In the genomic region with DNA sequence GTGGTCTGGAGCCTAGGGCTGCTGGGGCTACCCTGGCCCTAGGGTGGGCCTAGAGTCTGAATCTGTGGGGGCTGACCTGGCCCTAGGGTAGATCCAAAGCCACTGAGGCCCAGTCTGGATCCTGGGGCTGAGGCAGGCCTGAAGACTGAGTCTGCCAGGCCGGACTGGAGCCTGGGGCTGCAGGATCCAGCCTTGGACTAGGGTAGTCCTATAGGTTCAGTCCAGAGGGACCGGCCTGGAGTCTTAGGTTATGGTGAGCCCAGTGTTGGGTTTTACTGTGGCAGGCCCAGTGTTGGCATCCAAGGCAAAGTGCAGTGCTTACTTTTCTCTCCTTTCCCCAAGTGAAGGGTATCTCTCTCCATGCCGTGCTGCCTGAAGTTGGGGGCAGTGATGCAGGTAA, we compare ENCODE assay signal across 37 cellular contexts.
"Had no signal": no experiment of that assay in that cellular context is flagged by ENCODE, and none has a peak within 500 bp of the region (broad histone marks: within the 10 kb centered on the region; RNA-seq: fewer than 3 reads in every experiment).

No MANE protein-coding gene starts in this region.

- H3K36me3 Mint-ChIP-seq: activated CD4-positive, alpha-beta memory T cell treated with anti-CD3 and anti-CD28 coated beads for 36 hours; activated naive CD4-positive, alpha-beta T cell treated with anti-CD3 and anti-CD28 coated beads, Interleukin-2, amount 10 ng/mL, durations not matched to agents 7 days and 5 days; activated naive CD4-positive, alpha-beta T cell treated with anti-CD3 and anti-CD28 coated beads, Interleukin-2, amount 50 U/mL, for 24 hours; activated naive CD8-positive, alpha-beta T cell; activated naive CD8-positive, alpha-beta T cell treated with anti-CD3 and anti-CD28 coated beads, Interleukin-2, amount 10 ng/mL, durations not matched to agents 7 days and 5 days had no signal

- H3K9me3 Mint-ChIP-seq: activated CD4-positive, alpha-beta T cell treated with anti-CD3 and anti-CD28 coated beads, Interleukin-2, amount 10 ng/mL, durations not matched to agents 24 days and 14 days; activated CD8-positive, alpha-beta T cell treated with anti-CD3 and anti-CD28 coated beads for 36 hours; activated T-cell treated with anti-CD3 and anti-CD28 coated beads, Interleukin-2, amount 50 U/mL, for 4 hours; T-helper 1 cell treated with Interleukin-12 subunit alpha and Interleukin-12 subunit beta and Interleukin-4 antibody, amounts not matched to agents 30 μg/mL and 1 μg/mL, for 36 hours had no signal

- H3K27ac Mint-ChIP-seq: activated B cell treated with CpG ODN at 0.5 μM for 24 hours; activated CD4-positive, alpha-beta memory T cell treated with anti-CD3 and anti-CD28 coated beads for 36 hours; activated CD4-positive, alpha-beta T cell treated with anti-CD3 and anti-CD28 coated beads, Interleukin-2, amount 10 ng/mL, durations not matched to agents 24 days and 14 days; activated CD8-positive, alpha-beta T cell treated with anti-CD3 and anti-CD28 coated beads for 36 hours; activated naive CD4-positive, alpha-beta T cell treated with anti-CD3 and anti-CD28 coated beads, Interleukin-2, amount 10 ng/mL, durations not matched to agents 7 days and 5 days; activated naive CD4-positive, alpha-beta T cell treated with anti-CD3 and anti-CD28 coated beads, Interleukin-2, amount 50 U/mL, for 24 hours; activated naive CD8-positive, alpha-beta T cell; activated naive CD8-positive, alpha-beta T cell treated with anti-CD3 and anti-CD28 coated beads, Interleukin-2, amount 10 ng/mL, durations not matched to agents 7 days and 5 days; activated naive CD8-positive, alpha-beta T cell treated with anti-CD3 and anti-CD28 coated beads, Interleukin-2, amount 50 U/mL, for 24 hours; activated T-cell treated with anti-CD3 and anti-CD28 coated beads, Interleukin-2, amount 50 U/mL, for 72 hours; activated T-helper 1 cell treated with anti-CD3 and anti-CD28 coated beads, Interleukin-12 subunit alpha, Interleukin-12 subunit beta, Interleukin-2, Interleukin-4 antibody, amounts not matched to agents 30 ng/mL and 10 ng/mL and 1 ng/mL, durations not matched to agents 14 hours and 24 hours and 36 hours; activated T-helper 17 cell treated with anti-CD3 and anti-CD28 coated beads, Interleukin-2, amount 50 U/mL, for 72 hours; brain; T-helper 1 cell treated with Interleukin-12 subunit alpha and Interleukin-12 subunit beta and Interleukin-4 antibody, amounts not matched to agents 30 μg/mL and 1 μg/mL, for 36 hours; T-helper 2 cell treated with Interferon-gamma antibody and Interleukin-4, amounts not matched to agents 5 μg/mL and 100 μg/mL, for 36 hours had no signal

- H3K36me3 ChIP-seq: ascending aorta, cardiac muscle cell had no signal

- H3K27ac ChIP-seq: ascending aorta, cardiac muscle cell, VCaP had no signal

- H3K9me3 ChIP-seq: ascending aorta had no signal

- H3K4me3 Mint-ChIP-seq: activated B cell treated with CpG ODN at 0.5 μM for 24 hours; activated CD4-positive, alpha-beta memory T cell treated with anti-CD3 and anti-CD28 coated beads for 36 hours; activated CD4-positive, alpha-beta T cell treated with anti-CD3 and anti-CD28 coated beads, Interleukin-2, amount 10 ng/mL, durations not matched to agents 24 days and 14 days; activated CD8-positive, alpha-beta T cell treated with anti-CD3 and anti-CD28 coated beads for 36 hours; activated naive CD4-positive, alpha-beta T cell treated with anti-CD3 and anti-CD28 coated beads, Interleukin-2, amount 10 ng/mL, durations not matched to agents 7 days and 5 days; activated naive CD4-positive, alpha-beta T cell treated with anti-CD3 and anti-CD28 coated beads, Interleukin-2, amount 50 U/mL, for 24 hours; activated naive CD8-positive, alpha-beta T cell; activated naive CD8-positive, alpha-beta T cell treated with anti-CD3 and anti-CD28 coated beads, Interleukin-2, amount 10 ng/mL, durations not matched to agents 7 days and 5 days; activated naive CD8-positive, alpha-beta T cell treated with anti-CD3 and anti-CD28 coated beads, Interleukin-2, amount 50 U/mL, for 24 hours; activated T-cell treated with anti-CD3 and anti-CD28 coated beads, Interleukin-2, amount 50 U/mL, for 4 hours; activated T-cell treated with anti-CD3 and anti-CD28 coated beads, Interleukin-2, amount 50 U/mL, for 72 hours; activated T-helper 1 cell treated with anti-CD3 and anti-CD28 coated beads, Interleukin-12 subunit alpha, Interleukin-12 subunit beta, Interleukin-2, Interleukin-4 antibody, amounts not matched to agents 30 ng/mL and 10 ng/mL and 1 ng/mL, durations not matched to agents 14 hours and 24 hours and 36 hours; activated T-helper 17 cell treated with anti-CD3 and anti-CD28 coated beads, Interleukin-2, amount 50 U/mL, for 72 hours; brain; central memory CD8-positive, alpha-beta T cell; T-helper 1 cell treated with Interleukin-12 subunit alpha and Interleukin-12 subunit beta and Interleukin-4 antibody, amounts not matched to agents 30 μg/mL and 1 μg/mL, for 36 hours; T-helper 2 cell treated with Interferon-gamma antibody and Interleukin-4, amounts not matched to agents 5 μg/mL and 100 μg/mL, for 36 hours had no signal

- DNase-seq: activated B cell treated with CpG ODN at 0.5 μM for 24 hours; activated CD4-positive, alpha-beta memory T cell treated with anti-CD3 and anti-CD28 coated beads for 36 hours; activated CD4-positive, alpha-beta T cell treated with anti-CD3 and anti-CD28 coated beads for 4 hours; activated CD4-positive, alpha-beta T cell treated with anti-CD3 and anti-CD28 coated beads, Interleukin-2, amount 10 ng/mL, durations not matched to agents 24 days and 14 days; activated CD4-positive, alpha-beta T cell treated with anti-CD3 and anti-CD28 coated beads, Interleukin-2, amount 50 U/mL, for 1 hour; activated CD4-positive, alpha-beta T cell treated with anti-CD3 and anti-CD28 coated beads, Interleukin-2, amount 50 U/mL, for 4 hours; activated CD4-positive, CD25-positive, alpha-beta regulatory T cell treated with anti-CD3 and anti-CD28 coated beads, Interleukin-2, amount 50 U/mL, for 72 hours; activated CD8-positive, alpha-beta memory T cell treated with anti-CD3 and anti-CD28 coated beads, Interleukin-2, amount 50 U/mL, for 4 hours; activated CD8-positive, alpha-beta T cell treated with anti-CD3 and anti-CD28 coated beads for 36 hours; activated effector memory CD4-positive, alpha-beta T cell treated with anti-CD3 and anti-CD28 coated beads, Interleukin-2, amount 50 U/mL, for 16 hours; activated gamma-delta T cell treated with Interleukin-2 at 50 U/mL for 16 hours; activated naive CD4-positive, alpha-beta T cell treated with anti-CD3 and anti-CD28 coated beads, Interleukin-2, amount 10 ng/mL, durations not matched to agents 7 days and 5 days; activated naive CD4-positive, alpha-beta T cell treated with Interleukin-2 at 50 U/mL for 16 hours; activated naive CD8-positive, alpha-beta T cell treated with anti-CD3 and anti-CD28 coated beads, Interleukin-2, amount 10 ng/mL, durations not matched to agents 7 days and 5 days; activated naive CD8-positive, alpha-beta T cell treated with anti-CD3 and anti-CD28 coated beads, Interleukin-2, amount 50 U/mL, for 24 hours; activated T-cell treated with anti-CD3 and anti-CD28 coated beads for 4 hours; activated T-cell treated with anti-CD3 and anti-CD28 coated beads, Interleukin-2, amount 50 U/mL, for 1 hour; activated T-cell treated with anti-CD3 and anti-CD28 coated beads, Interleukin-2, amount 50 U/mL, for 4 hours; activated T-cell treated with anti-CD3 and anti-CD28 coated beads, Interleukin-2, amount 50 U/mL, for 72 hours; amygdala; anterior cingulate cortex; caudate nucleus; cerebellar nuclear complex; T-helper 1 cell; T-helper 2 cell; T-helper 9 cell had no signal

- H3K4me1 ChIP-seq: ascending aorta had no signal

- H3K27me3 Mint-ChIP-seq: activated B cell treated with CpG ODN at 0.5 μM for 24 hours; activated CD4-positive, alpha-beta memory T cell treated with anti-CD3 and anti-CD28 coated beads for 36 hours; activated CD4-positive, alpha-beta T cell treated with anti-CD3 and anti-CD28 coated beads, Interleukin-2, amount 10 ng/mL, durations not matched to agents 24 days and 14 days; activated CD8-positive, alpha-beta T cell treated with anti-CD3 and anti-CD28 coated beads for 36 hours; activated naive CD4-positive, alpha-beta T cell treated with anti-CD3 and anti-CD28 coated beads, Interleukin-2, amount 10 ng/mL, durations not matched to agents 7 days and 5 days; activated naive CD4-positive, alpha-beta T cell treated with anti-CD3 and anti-CD28 coated beads, Interleukin-2, amount 50 U/mL, for 24 hours; activated naive CD8-positive, alpha-beta T cell treated with anti-CD3 and anti-CD28 coated beads, Interleukin-2, amount 10 ng/mL, durations not matched to agents 7 days and 5 days; activated naive CD8-positive, alpha-beta T cell treated with anti-CD3 and anti-CD28 coated beads, Interleukin-2, amount 50 U/mL, for 24 hours; activated T-helper 17 cell treated with anti-CD3 and anti-CD28 coated beads, Interleukin-2, amount 50 U/mL, for 72 hours; brain; central memory CD8-positive, alpha-beta T cell had no signal

- ATAC-seq: activated CD8-positive, alpha-beta T cell treated with anti-CD3 and anti-CD28 coated beads for 36 hours; activated naive CD8-positive, alpha-beta T cell treated with anti-CD3 and anti-CD28 coated beads, Interleukin-2, amount 50 U/mL, for 24 hours; activated T-cell treated with anti-CD3 and anti-CD28 coated beads, Interleukin-2, amount 50 U/mL, for 4 hours; activated T-cell treated with anti-CD3 and anti-CD28 coated beads, Interleukin-2, amount 50 U/mL, for 72 hours; activated T-helper 17 cell treated with anti-CD3 and anti-CD28 coated beads, Interleukin-2, amount 50 U/mL, for 72 hours had no signal

- H3K4me1 Mint-ChIP-seq: activated B cell treated with CpG ODN at 0.5 μM for 24 hours; activated CD4-positive, alpha-beta T cell treated with anti-CD3 and anti-CD28 coated beads, Interleukin-2, amount 10 ng/mL, durations not matched to agents 24 days and 14 days; activated naive CD4-positive, alpha-beta T cell treated with anti-CD3 and anti-CD28 coated beads, Interleukin-2, amount 10 ng/mL, durations not matched to agents 7 days and 5 days; activated naive CD4-positive, alpha-beta T cell treated with anti-CD3 and anti-CD28 coated beads, Interleukin-2, amount 50 U/mL, for 24 hours; activated naive CD8-positive, alpha-beta T cell treated with anti-CD3 and anti-CD28 coated beads, Interleukin-2, amount 10 ng/mL, durations not matched to agents 7 days and 5 days; activated naive CD8-positive, alpha-beta T cell treated with anti-CD3 and anti-CD28 coated beads, Interleukin-2, amount 50 U/mL, for 24 hours; activated T-helper 17 cell treated with anti-CD3 and anti-CD28 coated beads, Interleukin-2, amount 50 U/mL, for 72 hours; central memory CD8-positive, alpha-beta T cell had no signal

- H3K27me3 ChIP-seq: ascending aorta, cardiac muscle cell had no signal

- H3K4me3 ChIP-seq: ascending aorta, cardiac muscle cell had no signal
